ENCODE assay signal across 1 cellular context in genomic region chr4:8345946-8346814, GRCh38.
TF ChIP-seq lines count a peak whose summit lies in the region.

No MANE protein-coding gene starts in this region.

TF ChIP-seq in H1, 55 proteins besides CTCF, POLR2A, EP300 and RAD21 (continued from another document):
- TF ChIP-seq CHD7 (IDR thresholded peaks at IDR 0.05; ENCODE audit: insufficient replicate concordance, low read length) (no peak), ZNF274 (IDR thresholded peaks at IDR 0.05; ENCODE audit: borderline replicate concordance, extremely low read depth, low read length) (no peak), SIN3A (conservative IDR thresholded peaks at IDR 0.05 in 1 of 2, IDR thresholded peaks at IDR 0.05 in 1 of 2; ENCODE audit: low read depth in 1 of 2, low read length in 2 of 2) (no peak), TEAD4 (IDR thresholded peaks at IDR 0.05; ENCODE audit: low read depth, low read length) (no peak), SIRT6 (IDR thresholded peaks at IDR 0.05; ENCODE audit: low read length) (no peak), CHD2 (IDR thresholded peaks at IDR 0.05; ENCODE audit: low read length) (no peak), SP4 (IDR thresholded peaks at IDR 0.05; ENCODE audit: low read length) (no peak), RXRA (IDR thresholded peaks at IDR 0.05; ENCODE audit: insufficient read depth, low read depth, low read length) (no peak), KDM5A (IDR thresholded peaks at IDR 0.05; ENCODE audit: low read length) (no peak), RBBP5 (IDR thresholded peaks at IDR 0.05; ENCODE audit: borderline replicate concordance, low read depth, low read length) (no peak)
- TF ChIP-seq, protein P1, sequence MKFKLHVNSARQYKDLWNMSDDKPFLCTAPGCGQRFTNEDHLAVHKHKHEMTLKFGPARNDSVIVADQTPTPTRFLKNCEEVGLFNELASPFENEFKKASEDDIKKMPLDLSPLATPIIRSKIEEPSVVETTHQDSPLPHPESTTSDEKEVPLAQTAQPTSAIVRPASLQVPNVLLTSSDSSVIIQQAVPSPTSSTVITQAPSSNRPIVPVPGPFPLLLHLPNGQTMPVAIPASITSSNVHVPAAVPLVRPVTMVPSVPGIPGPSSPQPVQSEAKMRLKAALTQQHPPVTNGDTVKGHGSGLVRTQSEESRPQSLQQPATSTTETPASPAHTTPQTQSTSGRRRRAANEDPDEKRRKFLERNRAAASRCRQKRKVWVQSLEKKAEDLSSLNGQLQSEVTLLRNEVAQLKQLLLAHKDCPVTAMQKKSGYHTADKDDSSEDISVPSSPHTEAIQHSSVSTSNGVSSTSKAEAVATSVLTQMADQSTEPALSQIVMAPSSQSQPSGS (IDR thresholded peaks at IDR 0.05; ENCODE audit: low read length) = no peak
